ENCODE assay signal across 17 cellular contexts in the genomic region with DNA sequence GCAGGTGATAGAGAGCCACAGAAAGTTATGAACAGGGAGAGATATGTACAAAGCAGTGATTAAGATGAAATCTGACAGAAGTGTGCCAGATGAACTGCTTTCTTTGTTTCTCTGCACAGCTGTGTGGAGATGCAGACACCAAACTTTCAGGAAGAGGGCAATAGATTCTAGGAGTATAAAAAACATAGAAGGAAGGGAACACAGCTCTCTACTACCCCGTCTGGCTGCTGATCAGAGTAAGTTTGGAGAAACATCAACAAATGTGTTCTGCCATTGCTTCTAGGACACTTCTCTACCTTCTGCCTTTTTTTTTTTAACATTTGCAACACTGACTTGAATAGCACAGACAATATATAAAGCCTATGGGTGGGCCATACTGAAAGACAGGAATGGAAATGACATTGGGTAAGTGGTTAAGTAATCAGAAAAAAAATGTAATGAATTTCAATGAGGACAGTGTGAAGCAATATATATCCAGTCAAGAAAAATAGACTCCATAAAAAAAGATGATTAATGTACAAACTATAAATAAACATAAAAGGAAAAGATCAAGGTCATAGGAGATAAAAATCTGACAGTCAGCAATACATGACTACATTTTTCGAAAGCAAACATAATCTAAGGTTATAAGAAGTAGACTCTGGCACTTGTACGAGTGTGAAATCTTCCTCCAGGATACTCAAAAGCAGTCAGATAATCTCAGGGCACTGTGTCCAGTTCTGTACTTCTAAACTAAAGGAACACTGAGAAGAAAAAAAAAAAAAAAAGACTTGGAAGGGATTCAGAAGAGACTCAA. TPM values are rescaled to one million over a fixed set of nuclear protein-coding genes. Genes with fewer than 3 reads are reported as not detected.
DNase-seq lines count a peak whose midpoint lies in the region; ATAC-seq and TF ChIP-seq lines count a peak whose summit lies in the region.
"Had no signal": no experiment of that assay in that cellular context is flagged by ENCODE, and none has a peak within 500 bp of the region (broad histone marks: within the 10 kb centered on the region; RNA-seq: fewer than 3 reads in every experiment).

No MANE protein-coding gene starts in this region.

- peaks cover 39% of the 10 kb centered on the region for H3K36me3 Mint-ChIP-seq in activated T-helper 1 cell treated with anti-CD3 and anti-CD28 coated beads, Interleukin-12 subunit alpha, Interleukin-12 subunit beta, Interleukin-2, Interleukin-4 antibody, amounts not matched to agents 30 ng/mL and 10 ng/mL and 1 ng/mL, durations not matched to agents 14 hours and 24 hours and 36 hours (ENCODE audit: low read depth)

- H3K27ac Mint-ChIP-seq in activated T-helper 1 cell treated with anti-CD3 and anti-CD28 coated beads, Interleukin-12 subunit alpha, Interleukin-12 subunit beta, Interleukin-2, Interleukin-4 antibody, amounts not matched to agents 30 ng/mL and 10 ng/mL and 1 ng/mL, durations not matched to agents 14 hours and 24 hours and 36 hours = no peak overlapping the region
- H3K27ac Mint-ChIP-seq: immature natural killer cell had no signal

- H3K9ac ChIP-seq in SK-N-MC (ENCODE audit: insufficient read length) (peak overlapping the region; percentile 35), parathyroid adenoma (no peak overlapping the region)

- ATAC-seq in omental fat pad (ENCODE audit: low FRiP score) (no peak), HG03039 (IDR thresholded peaks at IDR 0.05; ENCODE audit: unreplicated experiment) (no peak)
- ATAC-seq: activated naive CD4-positive, alpha-beta T cell treated with anti-CD3 and anti-CD28 coated beads, Interleukin-2, amount 50 U/mL, for 72 hours had no signal

- no peaks in the 10 kb centered on the region for H3K79me2 ChIP-seq in parathyroid adenoma

- no peaks in the 10 kb centered on the region for H3K4me1 Mint-ChIP-seq in activated T-helper 1 cell treated with anti-CD3 and anti-CD28 coated beads, Interleukin-12 subunit alpha, Interleukin-12 subunit beta, Interleukin-2, Interleukin-4 antibody, amounts not matched to agents 30 ng/mL and 10 ng/mL and 1 ng/mL, durations not matched to agents 14 hours and 24 hours and 36 hours (ENCODE audit: low read depth)
- H3K4me1 Mint-ChIP-seq: immature natural killer cell had no signal

- intact Hi-C loops in activated T-helper 1 cell treated with anti-CD3 and anti-CD28 coated beads, Interleukin-12 subunit alpha, Interleukin-12 subunit beta, Interleukin-2, Interleukin-4 antibody, amounts not matched to agents 30 ng/mL and 10 ng/mL and 1 ng/mL, durations not matched to agents 14 hours and 24 hours and 36 hours (cut with micrococcal nuclease) = no loop called here

- peaks cover 6% of the 10 kb centered on the region for H3K4me1 ChIP-seq in parathyroid adenoma

- H3K36me3 ChIP-seq in SK-N-MC (ENCODE audit: insufficient read depth, low read length) = peaks cover 59% of the 10 kb centered on the region
- H3K36me3 ChIP-seq in parathyroid adenoma (ENCODE audit: control insufficient read depth, insufficient read depth, low read length) = no peaks in the 10 kb centered on the region

- peak overlapping the region; percentile 46 for H3K4me2 ChIP-seq in parathyroid adenoma (ENCODE audit: low read length)

- H3K27ac ChIP-seq in SK-N-MC = peak overlapping the region; percentile 62; the same call in 1 of the 2 replicates
- H3K27ac ChIP-seq in parathyroid adenoma = peak overlapping the region; percentile 70
- H3K27ac ChIP-seq: suprapubic skin had no signal

- TF ChIP-seq CTCF in AG09319 (IDR thresholded peaks at IDR 0.05; ENCODE audit: low read depth, low read length) (peak; percentile 39), fibroblast of mammary gland (conservative IDR thresholded peaks at IDR 0.05; ENCODE audit: control insufficient read depth, insufficient read depth, low read depth, low read length) (peak; percentile 24), parathyroid adenoma (IDR thresholded peaks at IDR 0.05) (peak; percentile 19), omental fat pad (IDR thresholded peaks at IDR 0.05) (no peak)

- H3K9me3 Mint-ChIP-seq in activated T-helper 1 cell treated with anti-CD3 and anti-CD28 coated beads, Interleukin-12 subunit alpha, Interleukin-12 subunit beta, Interleukin-2, Interleukin-4 antibody, amounts not matched to agents 30 ng/mL and 10 ng/mL and 1 ng/mL, durations not matched to agents 14 hours and 24 hours and 36 hours = peaks cover 5% of the 10 kb centered on the region

- H3K27me3 Mint-ChIP-seq in activated T-helper 1 cell treated with anti-CD3 and anti-CD28 coated beads, Interleukin-12 subunit alpha, Interleukin-12 subunit beta, Interleukin-2, Interleukin-4 antibody, amounts not matched to agents 30 ng/mL and 10 ng/mL and 1 ng/mL, durations not matched to agents 14 hours and 24 hours and 36 hours (ENCODE audit: insufficient read depth) = no peaks in the 10 kb centered on the region

- no peaks in the 10 kb centered on the region for H3K27me3 ChIP-seq in parathyroid adenoma (ENCODE audit: control insufficient read depth, insufficient read depth, low read length)
- H3K27me3 ChIP-seq: suprapubic skin had no signal

- H2AFZ ChIP-seq in parathyroid adenoma = no peak overlapping the region

- no peak for DNase-seq in AG09319 (ENCODE audit: extremely low read depth, low read depth)
- DNase-seq in SK-N-MC (ENCODE audit: low read depth, low spot score) = no peak
- peak; percentile 51 for DNase-seq in fibroblast of mammary gland (ENCODE audit: low read depth)
- no peak for DNase-seq in NCI-H774 (lab: John Stamatoyannopoulos, UW)
- DNase-seq in omental fat pad (ENCODE audit: low spot score) = no peak
- no peak for DNase-seq in activated T-helper 1 cell treated with anti-CD3 and anti-CD28 coated beads, Interleukin-12 subunit alpha, Interleukin-12 subunit beta, Interleukin-2, Interleukin-4 antibody, amounts not matched to agents 30 ng/mL and 10 ng/mL and 1 ng/mL, durations not matched to agents 14 hours and 24 hours and 36 hours (ENCODE audit: low spot score)
- DNase-seq: activated CD4-positive, alpha-beta T cell treated with anti-CD3 and anti-CD28 coated beads, Interleukin-2, amount 50 U/mL, for 1 hour; Caco-2; effector CD4-positive, alpha-beta T cell; immature natural killer cell; NCI-H1048; NCI-H748 treated with DMSO at 0.1 percent for 48 hours; occipital lobe had no signal

- H3K9me3 ChIP-seq in SK-N-MC (ENCODE audit: low read depth, low read length) (peaks cover 14% of the 10 kb centered on the region), parathyroid adenoma (ENCODE audit: control insufficient read depth, low read length) (no peaks in the 10 kb centered on the region)
- H3K9me3 ChIP-seq: suprapubic skin had no signal

- H3K4me3 ChIP-seq in SK-N-MC = no peak overlapping the region
- no peak overlapping the region for H3K4me3 ChIP-seq in fibroblast of mammary gland (ENCODE audit: control insufficient read depth, low read depth, low read length)
- H3K4me3 ChIP-seq in parathyroid adenoma (ENCODE audit: low read depth, low read length) = peak overlapping the region; percentile 7
- H3K4me3 ChIP-seq: suprapubic skin had no signal

- H3K4me3 Mint-ChIP-seq in activated T-helper 1 cell treated with anti-CD3 and anti-CD28 coated beads, Interleukin-12 subunit alpha, Interleukin-12 subunit beta, Interleukin-2, Interleukin-4 antibody, amounts not matched to agents 30 ng/mL and 10 ng/mL and 1 ng/mL, durations not matched to agents 14 hours and 24 hours and 36 hours = no peak overlapping the region
- H3K4me3 Mint-ChIP-seq: immature natural killer cell had no signal

RNA-seq across cellular contexts. Expression of a gene that starts 21.4 kb away (rescaled TPM):
- 1 to 10 TPM; 1.9 to 8.0 (median 2.5) TPM for total RNA-seq in omental fat pad
- total RNA-seq in activated T-helper 1 cell treated with anti-CD3 and anti-CD28 coated beads, Interleukin-12 subunit alpha, Interleukin-12 subunit beta, Interleukin-2, Interleukin-4 antibody, amounts not matched to agents 30 ng/mL and 10 ng/mL and 1 ng/mL, durations not matched to agents 14 hours and 24 hours and 36 hours = 12.2 and 13.5 TPM in 2 replicates

RNA-seq across cellular contexts. Expression of a gene that starts 21.5 kb away (rescaled TPM):
- 10 to 100 TPM; 14.4 to 21.4 (median 17.6) TPM for total RNA-seq in omental fat pad
- 29.8 and 33.5 TPM in 2 replicates for total RNA-seq in activated T-helper 1 cell treated with anti-CD3 and anti-CD28 coated beads, Interleukin-12 subunit alpha, Interleukin-12 subunit beta, Interleukin-2, Interleukin-4 antibody, amounts not matched to agents 30 ng/mL and 10 ng/mL and 1 ng/mL, durations not matched to agents 14 hours and 24 hours and 36 hours

Comparison
In these comparisons a context has a peak if more than half of its experiments do, and no peak if none do; other contexts are left out.
1. CTCF ChIP-seq: peak in AG09319 (single experiment), fibroblast of mammary gland (single experiment) and parathyroid adenoma (single experiment); none in omental fat pad (0 of 3).